Comparison of ENCODE assay signal across 23 cellular contexts in genomic region chr13:64639206-64639605, GRCh38.
"Had no signal": no experiment of that assay in that cellular context is flagged by ENCODE, and none has a peak within 500 bp of the region (broad histone marks: within the 10 kb centered on the region; RNA-seq: fewer than 3 reads in every experiment).

No MANE protein-coding gene starts in this region.

- ATAC-seq: activated CD4-positive, CD25-positive, alpha-beta regulatory T cell treated with anti-CD3 and anti-CD28 coated beads, Interleukin-2, amount 50 U/mL, for 24 hours; activated CD8-positive, alpha-beta T cell treated with anti-CD3 and anti-CD28 coated beads, Interleukin-2, amount 10 ng/mL, durations not matched to agents 7 days and 5 days; effector memory CD8-positive, alpha-beta T cell; gastroesophageal sphincter; left colon; natural killer cell treated with Interleukin-12 subunit alpha and Interleukin-12 subunit beta and Interleukin-15 and Interleukin-18, amount 100 ng/mL, for 72 hours; upper lobe of right lung had no signal

- H3K9me3 ChIP-seq: esophagus muscularis mucosa, gastroesophageal sphincter, upper lobe of right lung had no signal

- H3K4me1 ChIP-seq: esophagus muscularis mucosa, gastroesophageal sphincter, spleen, upper lobe of right lung had no signal

- FAIRE-seq: colon, endothelial cell of umbilical vein had no signal

- H3K4me3 ChIP-seq: dorsolateral prefrontal cortex, esophagus muscularis mucosa, gastroesophageal sphincter, spleen, upper lobe of right lung had no signal

- H3K27ac ChIP-seq: dorsolateral prefrontal cortex, esophagus muscularis mucosa, gastroesophageal sphincter, spleen, upper lobe of right lung, VCaP had no signal

- DNase-seq: activated CD4-positive, alpha-beta T cell treated with anti-CD3 and anti-CD28 coated beads, Interleukin-2, amount 10 ng/mL, durations not matched to agents 24 days and 14 days; activated CD8-positive, alpha-beta T cell treated with anti-CD3 and anti-CD28 coated beads, Interleukin-2, amount 10 ng/mL, durations not matched to agents 7 days and 5 days; activated gamma-delta T cell treated with Interleukin-2 at 50 U/mL for 16 hours; activated T-cell treated with anti-CD3 and anti-CD28 coated beads, Interleukin-2, amount 50 U/mL, for 1 hour; anterior cingulate cortex; caudate nucleus; dorsolateral prefrontal cortex; effector memory CD8-positive, alpha-beta T cell; head of caudate nucleus; islet precursor cell; left colon; retina; spleen; stimulated activated CD4-positive, alpha-beta T cell treated with anti-CD3 and anti-CD28 coated beads, Interleukin-4, amount 100 ng/mL, for 1 hour; stimulated activated naive CD4-positive, alpha-beta T cell treated with Interleukin-2 at 50 U/mL for 16 hours; upper lobe of right lung had no signal

- H3K27me3 ChIP-seq: esophagus muscularis mucosa, gastroesophageal sphincter, spleen, upper lobe of right lung had no signal

- H3K36me3 ChIP-seq: esophagus muscularis mucosa, gastroesophageal sphincter, spleen, upper lobe of right lung had no signal
